In genomic region chr17:18261659-18262058, GRCh38 we compare ENCODE assay signal across 8 cellular contexts. TPM values are rescaled to one million over a fixed set of nuclear protein-coding genes. Genes with fewer than 3 reads are reported as not detected.
DNase-seq lines count a peak whose midpoint lies in the region; ATAC-seq lines count a peak whose summit lies in the region.

No MANE protein-coding gene starts in this region.

- peak overlapping the region in 4 of 5 donors; percentile 54 to 95 (median 84) for H3K4me3 ChIP-seq in subcutaneous abdominal adipose tissue (ENCODE audit: low read depth in 1 of 5, low read length in 5 of 5)

- H3K9ac ChIP-seq in subcutaneous abdominal adipose tissue (ENCODE audit: low read length in 5 of 5), result peak overlapping the region; percentile 45 to 90 (median 82)

- DNase-seq in T-helper 1 cell, result no peak
- no peak for DNase-seq in activated naive CD4-positive, alpha-beta T cell treated with anti-CD3 and anti-CD28 coated beads, Interleukin-2, amount 50 U/mL, for 72 hours (ENCODE audit: low spot score in 2 of 2)
- no peak for DNase-seq in immature natural killer cell
- no peak for DNase-seq in NCI-H146 (lab: John Stamatoyannopoulos, UW)
- no peak for DNase-seq in HPDE6-E6E7 (ENCODE audit: extremely low spot score)
- DNase-seq in occipital lobe (lab: John Stamatoyannopoulos, UW), result no peak

- no peaks in the 10 kb centered on the region for H3K27me3 ChIP-seq in subcutaneous abdominal adipose tissue (ENCODE audit: control insufficient read depth in 5 of 5, insufficient read depth in 4 of 5, low read length in 5 of 5)

- H3K36me3 Mint-ChIP-seq in T-helper 1 cell treated with Interleukin-12 subunit alpha and Interleukin-12 subunit beta and Interleukin-4 antibody, amounts not matched to agents 30 μg/mL and 1 μg/mL, for 36 hours (ENCODE audit: low read depth), result peaks cover 11% of the 10 kb centered on the region
- peaks cover 4% of the 10 kb centered on the region in 2 donors for H3K36me3 Mint-ChIP-seq in activated naive CD4-positive, alpha-beta T cell treated with anti-CD3 and anti-CD28 coated beads, Interleukin-2, amount 50 U/mL, for 72 hours
- peaks cover 0 to 4% (median 4%) of the 10 kb centered on the region in 3 donors for H3K36me3 Mint-ChIP-seq in immature natural killer cell

- H3K36me3 ChIP-seq in subcutaneous abdominal adipose tissue (ENCODE audit: control insufficient read depth in 5 of 5, insufficient read depth in 5 of 5, low read length in 5 of 5), result peaks cover 0 to 32% (median 28%) of the 10 kb centered on the region in 5 donors

- peak overlapping the region; percentile 93 for H3K27ac ChIP-seq in subcutaneous abdominal adipose tissue (ENCODE audit: low read depth, low read length)

- no peak overlapping the region for H3K27ac Mint-ChIP-seq in T-helper 1 cell treated with Interleukin-12 subunit alpha and Interleukin-12 subunit beta and Interleukin-4 antibody, amounts not matched to agents 30 μg/mL and 1 μg/mL, for 36 hours
- peak overlapping the region; percentile 65 to 83 for H3K27ac Mint-ChIP-seq in activated naive CD4-positive, alpha-beta T cell treated with anti-CD3 and anti-CD28 coated beads, Interleukin-2, amount 50 U/mL, for 72 hours
- peak overlapping the region in 5 of 6 donors; percentile 58 to 84 (median 65) for H3K27ac Mint-ChIP-seq in immature natural killer cell

- H3K27me3 Mint-ChIP-seq in T-helper 1 cell treated with Interleukin-12 subunit alpha and Interleukin-12 subunit beta and Interleukin-4 antibody, amounts not matched to agents 30 μg/mL and 1 μg/mL, for 36 hours (ENCODE audit: low read depth), result no peaks in the 10 kb centered on the region
- H3K27me3 Mint-ChIP-seq in immature natural killer cell (ENCODE audit: low read depth in 3 of 3), result peaks cover 0 to 3% (median 2%) of the 10 kb centered on the region in 3 donors

- ATAC-seq in activated naive CD4-positive, alpha-beta T cell treated with anti-CD3 and anti-CD28 coated beads, Interleukin-2, amount 50 U/mL, for 72 hours, result no peak

- H3K4me1 ChIP-seq in subcutaneous abdominal adipose tissue (ENCODE audit: control insufficient read depth in 5 of 5, insufficient read depth in 5 of 5, low read length in 5 of 5), result peaks cover 4 to 51% (median 47%) of the 10 kb centered on the region in 5 donors

- no peaks in the 10 kb centered on the region for H3K9me3 ChIP-seq in subcutaneous abdominal adipose tissue (ENCODE audit: control insufficient read depth in 5 of 5, low read length in 5 of 5)

- H3K9me3 Mint-ChIP-seq in T-helper 1 cell treated with Interleukin-12 subunit alpha and Interleukin-12 subunit beta and Interleukin-4 antibody, amounts not matched to agents 30 μg/mL and 1 μg/mL, for 36 hours, result no peaks in the 10 kb centered on the region
- H3K9me3 Mint-ChIP-seq in activated naive CD4-positive, alpha-beta T cell treated with anti-CD3 and anti-CD28 coated beads, Interleukin-2, amount 50 U/mL, for 72 hours, result no peaks in the 10 kb centered on the region
- no peaks in the 10 kb centered on the region for H3K9me3 Mint-ChIP-seq in immature natural killer cell

- peak overlapping the region; percentile 76 for H3K4me3 Mint-ChIP-seq in T-helper 1 cell treated with Interleukin-12 subunit alpha and Interleukin-12 subunit beta and Interleukin-4 antibody, amounts not matched to agents 30 μg/mL and 1 μg/mL, for 36 hours
- peak overlapping the region; percentile 78 to 82 (median 79) for H3K4me3 Mint-ChIP-seq in immature natural killer cell

- H3K4me1 Mint-ChIP-seq in T-helper 1 cell treated with Interleukin-12 subunit alpha and Interleukin-12 subunit beta and Interleukin-4 antibody, amounts not matched to agents 30 μg/mL and 1 μg/mL, for 36 hours (ENCODE audit: low read depth), result peaks cover 29% of the 10 kb centered on the region
- peaks cover 31 to 43% of the 10 kb centered on the region in 2 donors for H3K4me1 Mint-ChIP-seq in immature natural killer cell

RNA-seq across cellular contexts. Expression of gene MIEF2, which starts 1.2 kb away (rescaled TPM):
- total RNA-seq in activated naive CD4-positive, alpha-beta T cell treated with anti-CD3 and anti-CD28 coated beads, Interleukin-2, amount 50 U/mL, for 72 hours, result 10 to 100 TPM in 1 of 2 donors, 1 to 10 TPM in 1; 7.4 to 15.5 TPM
- 10 to 100 TPM; 14.9 to 20.1 (median 17.4) TPM for polyA plus RNA-seq in immature natural killer cell
- total RNA-seq in occipital lobe, result 29.2 TPM

RNA-seq across cellular contexts. Expression of gene FLII, which starts 3.1 kb away (rescaled TPM):
- 100 to 1,000 TPM; 267 to 273 TPM for total RNA-seq in activated naive CD4-positive, alpha-beta T cell treated with anti-CD3 and anti-CD28 coated beads, Interleukin-2, amount 50 U/mL, for 72 hours
- polyA plus RNA-seq in immature natural killer cell, result 100 to 1,000 TPM in 1 of 3 donors, 10 to 100 TPM in 2; 77.7 to 164 (median 83.7) TPM
- total RNA-seq in occipital lobe, result 49.6 TPM

RNA-seq across cellular contexts. Expression of gene LLGL1, which starts 36.2 kb away (rescaled TPM):
- total RNA-seq in activated naive CD4-positive, alpha-beta T cell treated with anti-CD3 and anti-CD28 coated beads, Interleukin-2, amount 50 U/mL, for 72 hours, result 10 to 100 TPM; 14.5 to 15.0 TPM
- 1 to 10 TPM in 2 of 3 donors, not detected in 1; 2.0 to 3.1 TPM for polyA plus RNA-seq in immature natural killer cell
- 34.0 TPM for total RNA-seq in occipital lobe

RNA-seq across cellular contexts. Expression of gene TOP3A, which starts 53.1 kb away (rescaled TPM):
- 10 to 100 TPM; 78.3 to 97.4 TPM for total RNA-seq in activated naive CD4-positive, alpha-beta T cell treated with anti-CD3 and anti-CD28 coated beads, Interleukin-2, amount 50 U/mL, for 72 hours
- polyA plus RNA-seq in immature natural killer cell, result 10 to 100 TPM in 2 of 3 donors, 1 to 10 TPM in 1; 4.8 to 32.7 (median 15.2) TPM
- total RNA-seq in occipital lobe, result 38.7 TPM

RNA-seq across cellular contexts. Expression of gene SMCR8, which starts 53.4 kb away (rescaled TPM):
- total RNA-seq in activated naive CD4-positive, alpha-beta T cell treated with anti-CD3 and anti-CD28 coated beads, Interleukin-2, amount 50 U/mL, for 72 hours, result 10 to 100 TPM; 18.8 to 23.5 TPM
- polyA plus RNA-seq in immature natural killer cell, result 1 to 10 TPM in 2 of 3 donors, under 1 TPM in 1; 0.02 to 3.6 (median 1.5) TPM
- total RNA-seq in occipital lobe, result 11.4 TPM
